Comparison of ENCODE assay signal across 32 cellular contexts in genomic region chr17:79755591-79755990, GRCh38. TPM values are rescaled to one million over a fixed set of nuclear protein-coding genes. Genes with fewer than 3 reads are reported as not detected.
DNase-seq lines count a peak whose midpoint lies in the region; FAIRE-seq and TF ChIP-seq lines count a peak whose summit lies in the region.
"Had no signal": no experiment of that assay in that cellular context is flagged by ENCODE, and none has a peak within 500 bp of the region (broad histone marks: within the 10 kb centered on the region; RNA-seq: fewer than 3 reads in every experiment).

No MANE protein-coding gene starts in this region.

- intact Hi-C loops in kidney (cut with DNase I): no loop called here
- intact Hi-C loops in posterior vena cava (cut with DNase I): no loop called here

- no peak overlapping the region for H3K9ac ChIP-seq in kidney (ENCODE audit: low read length in 2 of 2)
- H3K9ac ChIP-seq: BLaER1 had no signal

- H3K9me3 ChIP-seq in HEK293 (ENCODE audit: control insufficient read depth, insufficient read depth, low read depth, low read length) (no peaks in the 10 kb centered on the region), kidney (ENCODE audit: control insufficient read depth in 1 of 2, low read length in 2 of 2) (no peaks in the 10 kb centered on the region)
- H3K9me3 ChIP-seq: BE2C, BLaER1, Caco-2 had no signal

- CTCF ChIA-PET in HEK293 (lab: Yijun Ruan, JAX): interaction anchor here (0.7 kb wide), 1 partner anchor 199 kb away, joined by 3 read pairs; no protein-coding TSS in a partner anchor

- no peaks in the 10 kb centered on the region; a peak in 1 of 3 replicates for H3K36me3 ChIP-seq in HEK293 (ENCODE audit: control insufficient read depth in 2 of 2, insufficient read depth in 1 of 2, low read length in 2 of 2)
- no peaks in the 10 kb centered on the region for H3K36me3 ChIP-seq in kidney (ENCODE audit: control insufficient read depth in 1 of 2, insufficient read depth in 2 of 2, low read length in 2 of 2)
- H3K36me3 ChIP-seq: BE2C, BLaER1 had no signal

- H3K4me1 ChIP-seq in HEK293 (ENCODE audit: control insufficient read depth, insufficient read depth, low read length) (no peaks in the 10 kb centered on the region), kidney (ENCODE audit: control insufficient read depth in 1 of 2, insufficient read depth in 1 of 2, low read depth in 1 of 2, low read length in 2 of 2) (no peaks in the 10 kb centered on the region)
- H3K4me1 ChIP-seq: BE2C, Caco-2 had no signal

- TF ChIP-seq CTCF in HEK293 (tag by site-specific recombination; IDR thresholded peaks at IDR 0.05) (no peak), kidney (IDR thresholded peaks at IDR 0.05; ENCODE audit: borderline replicate concordance, extremely low read depth, insufficient read depth) (no peak)

- no peak for FAIRE-seq in kidney (lab: Jason Lieb, UNC)
- FAIRE-seq: A204.1, D721Med, GM12878, GM12892, GM18507, GM19239 had no signal

- H3K4me3 ChIP-seq in HEK293 (ENCODE audit: low read depth, low read length): no peak overlapping the region
- no peak overlapping the region for H3K4me3 ChIP-seq in kidney (ENCODE audit: low read length in 2 of 2)
- H3K4me3 ChIP-seq: BLaER1, GM12878 had no signal

- POLR2A ChIA-PET in HEK293 (lab: Yijun Ruan, JAX): no interaction called here

- no peak overlapping the region for H3K27ac ChIP-seq in HEK293 (ENCODE audit: extremely low read depth, low read depth, low read length)
- H3K27ac ChIP-seq in kidney (ENCODE audit: low read depth in 2 of 2, low read length in 2 of 2): no peak overlapping the region
- H3K27ac ChIP-seq: BLaER1 had no signal

- DNase-seq in COLO668 (lab: John Stamatoyannopoulos, UW; ENCODE audit: unreplicated experiment) (peak; percentile 30), kidney (peak; percentile 45), posterior vena cava (ENCODE audit: low spot score) (peak; percentile 51), superior temporal gyrus (ENCODE audit: extremely low spot score) (no peak), DMS53 (lab: John Stamatoyannopoulos, UW) (no peak), NCI-H524 (lab: John Stamatoyannopoulos, UW) (no peak)
- DNase-seq: 8988T; ACHN; BE2C; C1 segment of cervical spinal cord; Caco-2; Calu3; CD4-positive, alpha-beta memory T cell; CD4-positive, CD25-positive, alpha-beta regulatory T cell; CD8-positive, alpha-beta memory T cell; DMS79; DND-41; EL; GDM1 had no signal

TF ChIP-seq in HEK293, 187 proteins besides CTCF, POLR2A, EP300 and RAD21:
- no peak for TF ChIP-seq ZNF10 (tag by site-specific recombination; IDR thresholded peaks at IDR 0.05)
- TF ChIP-seq SP3 (tag by site-specific recombination; IDR thresholded peaks at IDR 0.05): no peak
- no peak for TF ChIP-seq OVOL3 (tag by site-specific recombination; IDR thresholded peaks at IDR 0.05)
- no peak for TF ChIP-seq TCF7L2 (IDR thresholded peaks at IDR 0.05; ENCODE audit: borderline replicate concordance, low read depth, low read length)
- peak; percentile 69 for TF ChIP-seq SCRT2 (tag by site-specific recombination; IDR thresholded peaks at IDR 0.05)

RNA-seq across cellular contexts. Expression of gene CBX2, which starts 22.4 kb away (rescaled TPM):
- total RNA-seq in kidney (3.5 TPM), posterior vena cava (1 to 10 TPM; 1.6 to 1.8 TPM)
- polyA plus RNA-seq in kidney (ENCODE audit: insufficient read depth, low read depth, low replicate concordance): 2.2 TPM
- polyA plus RNA-seq: CD4-positive, alpha-beta memory T cell had no signal

RNA-seq across cellular contexts. Expression of gene ENPP7, which starts 24.8 kb away (rescaled TPM):
- total RNA-seq in kidney (0.94 TPM), posterior vena cava (not detected)
- polyA plus RNA-seq in kidney (ENCODE audit: insufficient read depth, low read depth, low replicate concordance): 3.7 TPM
- total RNA-seq: A673; Calu3; CD4-positive, CD25-positive, alpha-beta regulatory T cell; Daoy; G401 had no signal
- polyA plus RNA-seq: AG04450, CD14-positive monocyte had no signal

RNA-seq across cellular contexts. Expression of gene CBX8, which starts 41.3 kb away (rescaled TPM):
- total RNA-seq in kidney (6.2 TPM), posterior vena cava (1 to 10 TPM; 4.4 to 5.1 TPM)
- 3.5 TPM for polyA plus RNA-seq in kidney (ENCODE audit: insufficient read depth, low read depth, low replicate concordance)

Comparison
In these comparisons a context has a peak if more than half of its experiments do, and no peak if none do; other contexts are left out.
1. DNase-seq: peak in COLO668 (single experiment), kidney (single experiment) and posterior vena cava (single experiment); none in superior temporal gyrus (single experiment), DMS53 (single experiment) and NCI-H524 (0 of 2).